Comparison of ENCODE assay signal across 16 cellular contexts in the genomic region with DNA sequence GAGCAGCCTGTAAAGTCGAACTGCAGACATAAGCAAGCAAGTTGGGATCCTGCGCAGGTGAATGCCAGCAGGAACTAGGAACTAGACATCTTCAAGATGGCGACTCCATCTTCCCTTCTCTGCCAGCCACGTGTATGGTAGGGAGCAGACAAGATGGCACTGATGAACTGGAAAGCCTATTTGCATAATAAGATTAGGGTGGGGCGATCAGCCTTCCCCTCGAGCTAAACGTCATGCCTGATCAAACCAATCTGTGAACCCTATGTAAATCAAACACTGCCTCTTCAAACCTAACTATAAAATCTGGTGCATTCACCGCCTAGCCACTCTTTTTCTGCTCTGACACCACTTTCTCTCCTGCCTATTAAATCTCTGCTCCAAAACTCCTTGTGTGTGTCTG. TPM values are rescaled to one million over a fixed set of nuclear protein-coding genes. Genes with fewer than 3 reads are reported as not detected.
A peak's percentile ranks its signal among the peaks of the same experiment; 100 is the strongest.
DNase-seq lines count a peak whose midpoint lies in the region; ATAC-seq and TF ChIP-seq lines count a peak whose summit lies in the region.
"Had no signal": no experiment of that assay in that cellular context is flagged by ENCODE, and none has a peak within 500 bp of the region (broad histone marks: within the 10 kb centered on the region; RNA-seq: fewer than 3 reads in every experiment).

No MANE protein-coding gene starts in this region.

- peak; percentile 56 for DNase-seq in A673 (ENCODE audit: low spot score)
- no peak for DNase-seq in GM23338 (ENCODE audit: low spot score)
- peak; percentile 43 to 54 for DNase-seq in NCI-H526 (lab: John Stamatoyannopoulos, UW)
- DNase-seq in activated CD8-positive, alpha-beta memory T cell treated with anti-CD3 and anti-CD28 coated beads, Interleukin-2, amount 50 U/mL, for 4 hours = no peak
- no peak for DNase-seq in AML-193 (lab: John Stamatoyannopoulos, UW)
- DNase-seq: ACHN; CD4-positive, alpha-beta memory T cell; DMS153; DMS79; GDM1 had no signal

- no peaks in the 10 kb centered on the region for H3K27me3 ChIP-seq in A673 (replicated peaks; ENCODE audit: insufficient read depth, low read depth, low read length, poor library complexity)
- H3K27me3 ChIP-seq in GM23338 (ENCODE audit: insufficient read depth) = no peaks in the 10 kb centered on the region
- H3K27me3 ChIP-seq: BLaER1 had no signal

- TF ChIP-seq CTCF in A673 (conservative IDR thresholded peaks at IDR 0.05; ENCODE audit: low read depth, low read length) = no peak
- no peak for TF ChIP-seq CTCF in GM23338 (conservative IDR thresholded peaks at IDR 0.05; ENCODE audit: low read depth in 2 of 2)
- TF ChIP-seq CTCF in nephron (IDR thresholded peaks at IDR 0.05; ENCODE audit: unreplicated experiment in 3 of 3) = no peak

- no peak overlapping the region for H3K4me3 ChIP-seq in A673 (ENCODE audit: low read depth, low read length, poor library complexity, severe bottlenecking)
- H3K4me3 ChIP-seq in GM23338 = no peak overlapping the region
- H3K4me3 ChIP-seq: BLaER1, HAP-1 had no signal

- CTCF ChIA-PET in A673 (lab: Charles Lee) = no interaction called here

- H3K4me1 Mint-ChIP-seq in GM23338 (peaks cover 12% of the 10 kb centered on the region), nephron (peaks cover 24% of the 10 kb centered on the region)
- H3K4me1 Mint-ChIP-seq: CD14-positive monocyte; CD4-positive, alpha-beta memory T cell had no signal

- H3K36me3 Mint-ChIP-seq in GM23338 (ENCODE audit: low read depth) (peaks cover 3% of the 10 kb centered on the region; the same call in 2 of the 3 replicates), nephron (ENCODE audit: low read depth) (no peaks in the 10 kb centered on the region)
- H3K36me3 Mint-ChIP-seq: CD14-positive monocyte; CD4-positive, alpha-beta memory T cell had no signal

- no peaks in the 10 kb centered on the region for H3K4me1 ChIP-seq in A673 (ENCODE audit: insufficient read depth, low read length, poor library complexity, severe bottlenecking)
- H3K4me1 ChIP-seq in GM23338 (ENCODE audit: insufficient read depth) = peaks cover 13% of the 10 kb centered on the region; the same call in 1 of the 2 replicates
- H3K4me1 ChIP-seq: BLaER1, HAP-1 had no signal

- H3K4me3 Mint-ChIP-seq in GM23338 = no peak overlapping the region
- no peak overlapping the region for H3K4me3 Mint-ChIP-seq in nephron
- H3K4me3 Mint-ChIP-seq: CD14-positive monocyte; CD4-positive, alpha-beta memory T cell had no signal

- no peak overlapping the region for H3K4me2 ChIP-seq in GM23338
- H3K4me2 ChIP-seq: BLaER1 had no signal

- no peaks in the 10 kb centered on the region for H4K20me1 ChIP-seq in GM23338 (replicated peaks; ENCODE audit: insufficient read depth)
- H4K20me1 ChIP-seq: BLaER1 had no signal

- H3K27ac Mint-ChIP-seq in GM23338 (no peak overlapping the region), nephron (peak overlapping the region; percentile 20 to 93 (median 90))
- H3K27ac Mint-ChIP-seq: CD4-positive, alpha-beta memory T cell had no signal

- H3K27me3 Mint-ChIP-seq in GM23338 (ENCODE audit: insufficient read depth, low read depth, poor library complexity) (peaks cover 2% of the 10 kb centered on the region), nephron (ENCODE audit: low read depth) (peaks cover 4% of the 10 kb centered on the region)

- H3K9me3 ChIP-seq in A673 (ENCODE audit: low read depth, low read length, poor library complexity, severe bottlenecking) = no peaks in the 10 kb centered on the region
- H3K9me3 ChIP-seq: BLaER1, HAP-1 had no signal

- no peak for ATAC-seq in GM23338
- ATAC-seq in GM19324 (IDR thresholded peaks at IDR 0.05; ENCODE audit: low FRiP score, unreplicated experiment) = no peak

- no peaks in the 10 kb centered on the region for H3K79me2 ChIP-seq in GM23338 (replicated peaks; ENCODE audit: insufficient read depth)

- H3K9me2 ChIP-seq in GM23338 (ENCODE audit: insufficient read depth) = no peaks in the 10 kb centered on the region

- no peaks in the 10 kb centered on the region for H3F3A ChIP-seq in GM23338 (replicated peaks; ENCODE audit: low read depth)

- BruUV-seq in A673 (replicated peaks; lab: Mats Ljungman, UMichigan) = no TSS peak

- H2AFZ ChIP-seq in GM23338 = 0 out of 2 replicates have a peak overlapping the region, but pooled peaks have one; percentile 52

- H3K9me3 Mint-ChIP-seq in GM23338 = no peaks in the 10 kb centered on the region
- peaks cover 7% of the 10 kb centered on the region for H3K9me3 Mint-ChIP-seq in nephron

- intact Hi-C loops in A673 (cut with micrococcal nuclease; ENCODE audit: unreplicated experiment) = no loop called here

- H3K27ac ChIP-seq in A673 (ENCODE audit: low read depth, low read length, poor library complexity, severe bottlenecking) (no peak overlapping the region), GM23338 (ENCODE audit: low read depth) (no peak overlapping the region)
- H3K27ac ChIP-seq: BLaER1 had no signal

- POLR2A ChIA-PET in A673 (lab: Charles Lee; ENCODE audit: low non-redundant PET) = no interaction called here

- H3K36me3 ChIP-seq in A673 (ENCODE audit: insufficient read depth, low read length, poor library complexity, severe bottlenecking) (no peaks in the 10 kb centered on the region), GM23338 (ENCODE audit: insufficient read depth) (no peaks in the 10 kb centered on the region)
- H3K36me3 ChIP-seq: BLaER1, HAP-1 had no signal

TF ChIP-seq in GM23338, 12 proteins besides CTCF, POLR2A, EP300 and RAD21 (continues in another document):
- TF ChIP-seq, protein P1, sequence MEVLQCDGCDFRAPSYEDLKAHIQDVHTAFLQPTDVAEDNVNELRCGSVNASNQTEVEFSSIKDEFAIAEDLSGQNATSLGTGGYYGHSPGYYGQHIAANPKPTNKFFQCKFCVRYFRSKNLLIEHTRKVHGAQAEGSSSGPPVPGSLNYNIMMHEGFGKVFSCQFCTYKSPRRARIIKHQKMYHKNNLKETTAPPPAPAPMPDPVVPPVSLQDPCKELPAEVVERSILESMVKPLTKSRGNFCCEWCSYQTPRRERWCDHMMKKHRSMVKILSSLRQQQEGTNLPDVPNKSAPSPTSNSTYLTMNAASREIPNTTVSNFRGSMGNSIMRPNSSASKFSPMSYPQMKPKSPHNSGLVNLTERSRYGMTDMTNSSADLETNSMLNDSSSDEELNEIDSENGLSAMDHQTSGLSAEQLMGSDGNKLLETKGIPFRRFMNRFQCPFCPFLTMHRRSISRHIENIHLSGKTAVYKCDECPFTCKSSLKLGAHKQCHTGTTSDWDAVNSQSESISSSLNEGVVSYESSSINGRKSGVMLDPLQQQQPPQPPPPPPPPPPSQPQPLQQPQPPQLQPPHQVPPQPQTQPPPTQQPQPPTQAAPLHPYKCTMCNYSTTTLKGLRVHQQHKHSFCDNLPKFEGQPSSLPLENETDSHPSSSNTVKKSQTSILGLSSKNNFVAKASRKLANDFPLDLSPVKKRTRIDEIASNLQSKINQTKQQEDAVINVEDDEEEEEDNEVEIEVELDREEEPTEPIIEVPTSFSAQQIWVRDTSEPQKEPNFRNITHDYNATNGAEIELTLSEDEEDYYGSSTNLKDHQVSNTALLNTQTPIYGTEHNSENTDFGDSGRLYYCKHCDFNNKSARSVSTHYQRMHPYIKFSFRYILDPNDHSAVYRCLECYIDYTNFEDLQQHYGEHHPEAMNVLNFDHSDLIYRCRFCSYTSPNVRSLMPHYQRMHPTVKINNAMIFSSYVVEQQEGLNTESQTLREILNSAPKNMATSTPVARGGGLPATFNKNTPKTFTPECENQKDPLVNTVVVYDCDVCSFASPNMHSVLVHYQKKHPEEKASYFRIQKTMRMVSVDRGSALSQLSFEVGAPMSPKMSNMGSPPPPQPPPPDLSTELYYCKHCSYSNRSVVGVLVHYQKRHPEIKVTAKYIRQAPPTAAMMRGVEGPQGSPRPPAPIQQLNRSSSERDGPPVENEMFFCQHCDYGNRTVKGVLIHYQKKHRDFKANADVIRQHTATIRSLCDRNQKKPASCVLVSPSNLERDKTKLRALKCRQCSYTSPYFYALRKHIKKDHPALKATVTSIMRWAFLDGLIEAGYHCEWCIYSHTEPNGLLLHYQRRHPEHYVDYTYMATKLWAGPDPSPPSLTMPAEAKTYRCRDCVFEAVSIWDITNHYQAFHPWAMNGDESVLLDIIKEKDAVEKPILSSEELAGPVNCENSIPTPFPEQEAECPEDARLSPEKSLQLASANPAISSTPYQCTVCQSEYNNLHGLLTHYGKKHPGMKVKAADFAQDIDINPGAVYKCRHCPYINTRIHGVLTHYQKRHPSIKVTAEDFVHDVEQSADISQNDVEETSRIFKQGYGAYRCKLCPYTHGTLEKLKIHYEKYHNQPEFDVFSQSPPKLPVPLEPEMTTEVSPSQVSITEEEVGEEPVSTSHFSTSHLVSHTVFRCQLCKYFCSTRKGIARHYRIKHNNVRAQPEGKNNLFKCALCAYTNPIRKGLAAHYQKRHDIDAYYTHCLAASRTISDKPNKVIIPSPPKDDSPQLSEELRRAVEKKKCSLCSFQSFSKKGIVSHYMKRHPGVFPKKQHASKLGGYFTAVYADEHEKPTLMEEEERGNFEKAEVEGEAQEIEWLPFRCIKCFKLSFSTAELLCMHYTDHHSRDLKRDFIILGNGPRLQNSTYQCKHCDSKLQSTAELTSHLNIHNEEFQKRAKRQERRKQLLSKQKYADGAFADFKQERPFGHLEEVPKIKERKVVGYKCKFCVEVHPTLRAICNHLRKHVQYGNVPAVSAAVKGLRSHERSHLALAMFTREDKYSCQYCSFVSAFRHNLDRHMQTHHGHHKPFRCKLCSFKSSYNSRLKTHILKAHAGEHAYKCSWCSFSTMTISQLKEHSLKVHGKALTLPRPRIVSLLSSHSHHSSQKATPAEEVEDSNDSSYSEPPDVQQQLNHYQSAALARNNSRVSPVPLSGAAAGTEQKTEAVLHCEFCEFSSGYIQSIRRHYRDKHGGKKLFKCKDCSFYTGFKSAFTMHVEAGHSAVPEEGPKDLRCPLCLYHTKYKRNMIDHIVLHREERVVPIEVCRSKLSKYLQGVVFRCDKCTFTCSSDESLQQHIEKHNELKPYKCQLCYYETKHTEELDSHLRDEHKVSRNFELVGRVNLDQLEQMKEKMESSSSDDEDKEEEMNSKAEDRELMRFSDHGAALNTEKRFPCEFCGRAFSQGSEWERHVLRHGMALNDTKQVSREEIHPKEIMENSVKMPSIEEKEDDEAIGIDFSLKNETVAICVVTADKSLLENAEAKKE (CRISPR knock-in tag; IDR thresholded peaks at IDR 0.05) = no peak
- TF ChIP-seq, protein P2, sequence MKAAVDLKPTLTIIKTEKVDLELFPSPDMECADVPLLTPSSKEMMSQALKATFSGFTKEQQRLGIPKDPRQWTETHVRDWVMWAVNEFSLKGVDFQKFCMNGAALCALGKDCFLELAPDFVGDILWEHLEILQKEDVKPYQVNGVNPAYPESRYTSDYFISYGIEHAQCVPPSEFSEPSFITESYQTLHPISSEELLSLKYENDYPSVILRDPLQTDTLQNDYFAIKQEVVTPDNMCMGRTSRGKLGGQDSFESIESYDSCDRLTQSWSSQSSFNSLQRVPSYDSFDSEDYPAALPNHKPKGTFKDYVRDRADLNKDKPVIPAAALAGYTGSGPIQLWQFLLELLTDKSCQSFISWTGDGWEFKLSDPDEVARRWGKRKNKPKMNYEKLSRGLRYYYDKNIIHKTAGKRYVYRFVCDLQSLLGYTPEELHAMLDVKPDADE (IDR thresholded peaks at IDR 0.05) = no peak
- no peak for TF ChIP-seq EZH2phosphoT487 (IDR thresholded peaks at IDR 0.05; ENCODE audit: unreplicated experiment)

RNA-seq across cellular contexts. Expression of a gene that starts 28.1 kb away (rescaled TPM):
- 0.43 TPM in 1 of 2 replicates, not detected in the other for total RNA-seq in A673 (2021)
- total RNA-seq in GM23338 (2014; rRNA removed; shearing (Covaris generic)) = 6.2 and 8.0 TPM in 2 replicates
- 0.63 and 0.82 TPM in 2 replicates for polyA plus RNA-seq in GM23338 (2016; fragmentation: Nextera tagmentation; extraction: Ambion mirVana)
- total RNA-seq: CD4-positive, alpha-beta memory T cell; HT-29 had no signal
- polyA plus RNA-seq: CD4-positive, alpha-beta memory T cell had no signal

Comparison
In these comparisons a context has a peak if more than half of its experiments do, and no peak if none do; other contexts are left out.
1. DNase-seq: peak in A673 (single experiment) and NCI-H526 (2 of 2); none in GM23338 (single experiment), activated CD8-positive, alpha-beta memory T cell treated with anti-CD3 and anti-CD28 coated beads, Interleukin-2, amount 50 U/mL, for 4 hours (single experiment) and AML-193 (0 of 2).